In the genomic region with DNA sequence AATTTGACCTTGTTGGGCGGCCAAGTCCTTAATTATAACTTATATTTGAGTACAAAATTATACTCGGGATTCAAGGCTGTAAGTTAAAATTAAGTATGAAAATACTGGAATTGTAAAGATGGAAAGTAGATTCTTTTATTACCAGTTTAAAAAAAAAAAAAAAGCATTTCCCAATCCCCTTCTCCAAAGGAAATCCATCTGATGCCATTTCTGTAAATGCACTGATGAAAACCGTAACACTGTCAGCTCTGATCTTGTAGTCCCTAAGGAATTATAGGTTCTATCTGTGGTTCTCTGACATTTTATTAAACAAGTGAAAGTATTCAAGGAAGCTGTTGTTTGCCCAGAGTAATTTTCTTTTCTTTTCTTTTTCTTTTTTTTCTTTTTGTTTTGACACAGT, we compare ENCODE assay signal across 9 cellular contexts. TPM values are rescaled to one million over a fixed set of nuclear protein-coding genes. Genes with fewer than 3 reads are reported as not detected.
DNase-seq lines count a peak whose midpoint lies in the region; ATAC-seq, FAIRE-seq and TF ChIP-seq lines count a peak whose summit lies in the region.
"Had no signal": no experiment of that assay in that cellular context is flagged by ENCODE, and none has a peak within 500 bp of the region (broad histone marks: within the 10 kb centered on the region; RNA-seq: fewer than 3 reads in every experiment).

No MANE protein-coding gene starts in this region.

- H3K36me3 ChIP-seq in CD8-positive, alpha-beta memory T cell (ENCODE audit: insufficient read depth, low read length): no peaks in the 10 kb centered on the region
- no peaks in the 10 kb centered on the region for H3K36me3 ChIP-seq in parathyroid adenoma (ENCODE audit: control insufficient read depth, insufficient read depth, low read length)

- H3K4me2 ChIP-seq in parathyroid adenoma (ENCODE audit: low read length): peak overlapping the region; percentile 78

- H3K9me3 Mint-ChIP-seq in CD8-positive, alpha-beta memory T cell: no peaks in the 10 kb centered on the region

- peaks cover 8 to 47% of the 10 kb centered on the region in 2 donors for H3K27me3 Mint-ChIP-seq in CD8-positive, alpha-beta memory T cell

- H3K4me1 ChIP-seq in CD8-positive, alpha-beta memory T cell (ENCODE audit: insufficient read depth, low read length): no peaks in the 10 kb centered on the region
- peaks cover 6% of the 10 kb centered on the region for H3K4me1 ChIP-seq in parathyroid adenoma

- TF ChIP-seq CTCF in parathyroid adenoma (IDR thresholded peaks at IDR 0.05): no peak

- ATAC-seq in HG03378 (IDR thresholded peaks at IDR 0.05; ENCODE audit: unreplicated experiment) (no peak), HG02623 (IDR thresholded peaks at IDR 0.05; ENCODE audit: unreplicated experiment) (no peak), HG02642 (IDR thresholded peaks at IDR 0.05; ENCODE audit: poor library complexity, unreplicated experiment) (no peak)

- no peak overlapping the region for H3K9ac ChIP-seq in parathyroid adenoma

- H3K9me3 ChIP-seq in CD8-positive, alpha-beta memory T cell (ENCODE audit: low read length): no peaks in the 10 kb centered on the region
- no peaks in the 10 kb centered on the region for H3K9me3 ChIP-seq in parathyroid adenoma (ENCODE audit: control insufficient read depth, low read length)

- H3K4me1 Mint-ChIP-seq in CD8-positive, alpha-beta memory T cell: peaks cover 6 to 14% (median 14%) of the 10 kb centered on the region in 3 donors

- H2AFZ ChIP-seq in parathyroid adenoma: peak overlapping the region; percentile 89

- H3K79me2 ChIP-seq in parathyroid adenoma: no peaks in the 10 kb centered on the region

- peaks cover 15% of the 10 kb centered on the region for H3K27me3 ChIP-seq in CD8-positive, alpha-beta memory T cell (ENCODE audit: insufficient read depth, low read length, poor library complexity, severe bottlenecking)
- no peaks in the 10 kb centered on the region for H3K27me3 ChIP-seq in parathyroid adenoma (ENCODE audit: control insufficient read depth, insufficient read depth, low read length)

- H3K36me3 Mint-ChIP-seq in CD8-positive, alpha-beta memory T cell: no peaks in the 10 kb centered on the region

- no peak for DNase-seq in CD8-positive, alpha-beta memory T cell
- DNase-seq in OCI-M1 (lab: John Stamatoyannopoulos, UW) (peak; percentile 53), epidermal melanocyte (ENCODE audit: insufficient read length, low spot score) (peak; percentile 15), GM12892 (ENCODE audit: insufficient read length) (no peak)

- POLR2A ChIA-PET in CD8-positive, alpha-beta memory T cell (lab: Charles Lee): no interaction called here

- peak overlapping the region in 6 of 7 donors; percentile 30 to 64 (median 44) for H3K4me3 Mint-ChIP-seq in CD8-positive, alpha-beta memory T cell

- H3K4me3 ChIP-seq in CD8-positive, alpha-beta memory T cell (ENCODE audit: low read length): no peak overlapping the region
- H3K4me3 ChIP-seq in parathyroid adenoma (ENCODE audit: low read depth, low read length): peak overlapping the region; percentile 47

- no peak for FAIRE-seq in GM12892 (lab: Jason Lieb, UNC)
- FAIRE-seq: TTC549 had no signal

- no peak for TF ChIP-seq POLR2A in GM12892 (IDR thresholded peaks at IDR 0.05; ENCODE audit: low read depth, low read length)

- H3K27ac ChIP-seq in CD8-positive, alpha-beta memory T cell (ENCODE audit: low read depth, low read length): no peak overlapping the region
- H3K27ac ChIP-seq in parathyroid adenoma: peak overlapping the region; percentile 42

- CTCF ChIA-PET in CD8-positive, alpha-beta memory T cell (lab: Charles Lee): no interaction called here

- H3K27ac Mint-ChIP-seq in CD8-positive, alpha-beta memory T cell: no peak overlapping the region

RNA-seq across cellular contexts. Expression of gene HNRNPA1L2, which starts 41.6 kb away (rescaled TPM):
- 10 to 100 TPM in 1 of 2 experiments, 1 to 10 TPM in 1; 9.3 to 11.1 TPM for total RNA-seq in CD8-positive, alpha-beta memory T cell
- polyA plus RNA-seq in CD8-positive, alpha-beta memory T cell: 10.1 TPM
- polyA plus RNA-seq in GM12892 (2012; ENCODE audit: missing spikeins): 13.9 TPM

RNA-seq across cellular contexts. Expression of gene SUGT1, which starts 52.0 kb away (rescaled TPM):
- 10 to 100 TPM; 66.7 to 71.1 TPM for total RNA-seq in CD8-positive, alpha-beta memory T cell
- polyA plus RNA-seq in CD8-positive, alpha-beta memory T cell: 54.8 TPM
- 65.7 TPM for polyA plus RNA-seq in GM12892 (2012; ENCODE audit: missing spikeins)

Comparison
In these comparisons a context has a peak if more than half of its experiments do, and no peak if none do; other contexts are left out.
1. DNase-seq: peak in OCI-M1 (single experiment) and epidermal melanocyte (single experiment); none in CD8-positive, alpha-beta memory T cell (0 of 5) and GM12892 (single experiment).